ENCODE assay signal across 1 cellular context in the genomic region with DNA sequence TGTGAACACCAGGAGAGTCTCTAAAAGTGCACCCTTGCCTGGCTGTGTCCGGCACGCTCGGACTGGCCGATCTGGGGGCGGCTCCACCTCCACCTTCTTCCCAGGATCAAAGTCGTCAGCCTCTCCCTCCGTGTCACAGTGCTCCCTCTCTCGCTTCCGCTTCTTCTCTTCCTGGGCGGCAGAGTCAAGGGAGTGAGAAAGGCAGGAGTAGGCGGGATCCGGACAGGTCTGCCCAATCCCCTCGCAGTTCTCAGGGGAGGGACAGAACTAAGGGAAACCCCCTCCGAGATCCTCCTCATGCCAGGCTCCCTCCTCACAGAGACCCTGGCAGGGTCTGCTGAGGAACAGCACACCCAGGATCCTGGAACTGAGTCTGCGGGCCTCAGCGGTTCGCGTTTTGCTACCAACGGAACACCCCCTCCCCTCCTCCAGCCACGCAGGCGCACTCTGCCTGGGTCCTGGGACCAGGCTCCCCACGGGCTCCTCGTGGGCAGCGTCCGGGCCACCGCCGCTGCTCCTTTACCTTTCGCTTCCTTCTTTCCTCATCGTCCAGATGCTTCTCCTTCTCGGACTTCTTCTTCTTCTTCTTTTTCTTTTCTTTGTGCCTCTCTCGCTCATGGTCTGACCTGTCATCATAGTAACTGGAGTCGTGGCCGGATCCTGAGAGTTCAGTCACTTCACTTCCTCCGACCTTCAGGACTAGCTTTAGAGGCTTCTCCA.
TF ChIP-seq lines count a peak whose summit lies in the region.

No MANE protein-coding gene starts in this region.

TF ChIP-seq in K562, 482 proteins besides CTCF, POLR2A, EP300 and RAD21 (continued from another document and continues in another):
- TF ChIP-seq, protein P1, sequence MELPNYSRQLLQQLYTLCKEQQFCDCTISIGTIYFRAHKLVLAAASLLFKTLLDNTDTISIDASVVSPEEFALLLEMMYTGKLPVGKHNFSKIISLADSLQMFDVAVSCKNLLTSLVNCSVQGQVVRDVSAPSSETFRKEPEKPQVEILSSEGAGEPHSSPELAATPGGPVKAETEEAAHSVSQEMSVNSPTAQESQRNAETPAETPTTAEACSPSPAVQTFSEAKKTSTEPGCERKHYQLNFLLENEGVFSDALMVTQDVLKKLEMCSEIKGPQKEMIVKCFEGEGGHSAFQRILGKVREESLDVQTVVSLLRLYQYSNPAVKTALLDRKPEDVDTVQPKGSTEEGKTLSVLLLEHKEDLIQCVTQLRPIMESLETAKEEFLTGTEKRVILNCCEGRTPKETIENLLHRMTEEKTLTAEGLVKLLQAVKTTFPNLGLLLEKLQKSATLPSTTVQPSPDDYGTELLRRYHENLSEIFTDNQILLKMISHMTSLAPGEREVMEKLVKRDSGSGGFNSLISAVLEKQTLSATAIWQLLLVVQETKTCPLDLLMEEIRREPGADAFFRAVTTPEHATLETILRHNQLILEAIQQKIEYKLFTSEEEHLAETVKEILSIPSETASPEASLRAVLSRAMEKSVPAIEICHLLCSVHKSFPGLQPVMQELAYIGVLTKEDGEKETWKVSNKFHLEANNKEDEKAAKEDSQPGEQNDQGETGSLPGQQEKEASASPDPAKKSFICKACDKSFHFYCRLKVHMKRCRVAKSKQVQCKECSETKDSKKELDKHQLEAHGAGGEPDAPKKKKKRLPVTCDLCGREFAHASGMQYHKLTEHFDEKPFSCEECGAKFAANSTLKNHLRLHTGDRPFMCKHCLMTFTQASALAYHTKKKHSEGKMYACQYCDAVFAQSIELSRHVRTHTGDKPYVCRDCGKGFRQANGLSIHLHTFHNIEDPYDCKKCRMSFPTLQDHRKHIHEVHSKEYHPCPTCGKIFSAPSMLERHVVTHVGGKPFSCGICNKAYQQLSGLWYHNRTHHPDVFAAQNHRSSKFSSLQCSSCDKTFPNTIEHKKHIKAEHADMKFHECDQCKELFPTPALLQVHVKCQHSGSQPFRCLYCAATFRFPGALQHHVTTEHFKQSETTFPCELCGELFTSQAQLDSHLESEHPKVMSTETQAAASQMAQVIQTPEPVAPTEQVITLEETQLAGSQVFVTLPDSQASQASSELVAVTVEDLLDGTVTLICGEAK (IDR thresholded peaks at IDR 0.05): peak; percentile 56
- TF ChIP-seq, protein P1 (CRISPR knock-in tag; IDR thresholded peaks at IDR 0.05): no peak
- TF ChIP-seq BHLHE40 (IDR thresholded peaks at IDR 0.05; ENCODE audit: low read length) (peak; percentile 18; the same call in 1 of the 2 replicates), TBP (optimal IDR thresholded peaks at IDR 0.05; ENCODE audit: low read depth, low read length) (peak; percentile 48), EP400 (IDR thresholded peaks at IDR 0.05) (peak; percentile 38; the same call in 1 of the 2 replicates), CREM (IDR thresholded peaks at IDR 0.05; ENCODE audit: low read depth) (peak; percentile 64; the same call in 1 of the 2 replicates), ETV1 (tag; conservative IDR thresholded peaks at IDR 0.05; ENCODE audit: low read depth) (peak; percentile 55; the same call in 1 of the 2 replicates), POLR3A (IDR thresholded peaks at IDR 0.05; ENCODE audit: borderline replicate concordance, extremely low read depth, insufficient read depth, insufficient read length) (no peak), EGR1 (conservative IDR thresholded peaks at IDR 0.05) (peak; percentile 75), POLR2AphosphoS5 (IDR thresholded peaks at IDR 0.05; ENCODE audit: control insufficient read depth, insufficient read depth, low read depth, low read length) (peak; percentile 50; the same call in 1 of the 2 replicates), ZNF143 (CRISPR knock-in tag; IDR thresholded peaks at IDR 0.05) (0 out of 2 replicates have a peak, but pooled peaks have one; percentile 18), CBX8 (IDR thresholded peaks at IDR 0.05; ENCODE audit: borderline replicate concordance, extremely low read depth, low read depth, low read length, poor library complexity, severe bottlenecking) (no peak), CXXC5 (CRISPR knock-in tag; IDR thresholded peaks at IDR 0.05) (0 out of 2 replicates have a peak, but pooled peaks have one; percentile 25), POLR2G (IDR thresholded peaks at IDR 0.05; ENCODE audit: low read depth, low read length) (peak; percentile 60; the same call in 1 of the 2 replicates), POLR2B (IDR thresholded peaks at IDR 0.05; ENCODE audit: low read depth, partially characterized antibody) (peak; percentile 63)
- TF ChIP-seq, protein P2, sequence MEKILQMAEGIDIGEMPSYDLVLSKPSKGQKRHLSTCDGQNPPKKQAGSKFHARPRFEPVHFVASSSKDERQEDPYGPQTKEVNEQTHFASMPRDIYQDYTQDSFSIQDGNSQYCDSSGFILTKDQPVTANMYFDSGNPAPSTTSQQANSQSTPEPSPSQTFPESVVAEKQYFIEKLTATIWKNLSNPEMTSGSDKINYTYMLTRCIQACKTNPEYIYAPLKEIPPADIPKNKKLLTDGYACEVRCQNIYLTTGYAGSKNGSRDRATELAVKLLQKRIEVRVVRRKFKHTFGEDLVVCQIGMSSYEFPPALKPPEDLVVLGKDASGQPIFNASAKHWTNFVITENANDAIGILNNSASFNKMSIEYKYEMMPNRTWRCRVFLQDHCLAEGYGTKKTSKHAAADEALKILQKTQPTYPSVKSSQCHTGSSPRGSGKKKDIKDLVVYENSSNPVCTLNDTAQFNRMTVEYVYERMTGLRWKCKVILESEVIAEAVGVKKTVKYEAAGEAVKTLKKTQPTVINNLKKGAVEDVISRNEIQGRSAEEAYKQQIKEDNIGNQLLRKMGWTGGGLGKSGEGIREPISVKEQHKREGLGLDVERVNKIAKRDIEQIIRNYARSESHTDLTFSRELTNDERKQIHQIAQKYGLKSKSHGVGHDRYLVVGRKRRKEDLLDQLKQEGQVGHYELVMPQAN (IDR thresholded peaks at IDR 0.05; ENCODE audit: borderline replicate concordance): peak; percentile 83
- TF ChIP-seq, protein P3, sequence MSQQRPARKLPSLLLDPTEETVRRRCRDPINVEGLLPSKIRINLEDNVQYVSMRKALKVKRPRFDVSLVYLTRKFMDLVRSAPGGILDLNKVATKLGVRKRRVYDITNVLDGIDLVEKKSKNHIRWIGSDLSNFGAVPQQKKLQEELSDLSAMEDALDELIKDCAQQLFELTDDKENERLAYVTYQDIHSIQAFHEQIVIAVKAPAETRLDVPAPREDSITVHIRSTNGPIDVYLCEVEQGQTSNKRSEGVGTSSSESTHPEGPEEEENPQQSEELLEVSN (IDR thresholded peaks at IDR 0.05; ENCODE audit: borderline replicate concordance in 1 of 2, extremely low read depth in 1 of 2, insufficient read depth in 1 of 2, insufficient read length in 1 of 2, low read depth in 1 of 2, low read length in 1 of 2, poor library complexity in 1 of 2, severe bottlenecking in 1 of 2): peak in 1 of 2 experiments; percentile 59
- TF ChIP-seq, protein P4, sequence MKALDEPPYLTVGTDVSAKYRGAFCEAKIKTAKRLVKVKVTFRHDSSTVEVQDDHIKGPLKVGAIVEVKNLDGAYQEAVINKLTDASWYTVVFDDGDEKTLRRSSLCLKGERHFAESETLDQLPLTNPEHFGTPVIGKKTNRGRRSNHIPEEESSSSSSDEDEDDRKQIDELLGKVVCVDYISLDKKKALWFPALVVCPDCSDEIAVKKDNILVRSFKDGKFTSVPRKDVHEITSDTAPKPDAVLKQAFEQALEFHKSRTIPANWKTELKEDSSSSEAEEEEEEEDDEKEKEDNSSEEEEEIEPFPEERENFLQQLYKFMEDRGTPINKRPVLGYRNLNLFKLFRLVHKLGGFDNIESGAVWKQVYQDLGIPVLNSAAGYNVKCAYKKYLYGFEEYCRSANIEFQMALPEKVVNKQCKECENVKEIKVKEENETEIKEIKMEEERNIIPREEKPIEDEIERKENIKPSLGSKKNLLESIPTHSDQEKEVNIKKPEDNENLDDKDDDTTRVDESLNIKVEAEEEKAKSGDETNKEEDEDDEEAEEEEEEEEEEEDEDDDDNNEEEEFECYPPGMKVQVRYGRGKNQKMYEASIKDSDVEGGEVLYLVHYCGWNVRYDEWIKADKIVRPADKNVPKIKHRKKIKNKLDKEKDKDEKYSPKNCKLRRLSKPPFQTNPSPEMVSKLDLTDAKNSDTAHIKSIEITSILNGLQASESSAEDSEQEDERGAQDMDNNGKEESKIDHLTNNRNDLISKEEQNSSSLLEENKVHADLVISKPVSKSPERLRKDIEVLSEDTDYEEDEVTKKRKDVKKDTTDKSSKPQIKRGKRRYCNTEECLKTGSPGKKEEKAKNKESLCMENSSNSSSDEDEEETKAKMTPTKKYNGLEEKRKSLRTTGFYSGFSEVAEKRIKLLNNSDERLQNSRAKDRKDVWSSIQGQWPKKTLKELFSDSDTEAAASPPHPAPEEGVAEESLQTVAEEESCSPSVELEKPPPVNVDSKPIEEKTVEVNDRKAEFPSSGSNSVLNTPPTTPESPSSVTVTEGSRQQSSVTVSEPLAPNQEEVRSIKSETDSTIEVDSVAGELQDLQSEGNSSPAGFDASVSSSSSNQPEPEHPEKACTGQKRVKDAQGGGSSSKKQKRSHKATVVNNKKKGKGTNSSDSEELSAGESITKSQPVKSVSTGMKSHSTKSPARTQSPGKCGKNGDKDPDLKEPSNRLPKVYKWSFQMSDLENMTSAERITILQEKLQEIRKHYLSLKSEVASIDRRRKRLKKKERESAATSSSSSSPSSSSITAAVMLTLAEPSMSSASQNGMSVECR (CRISPR knock-in tag; IDR thresholded peaks at IDR 0.05): peak; percentile 52
- TF ChIP-seq, protein P5, sequence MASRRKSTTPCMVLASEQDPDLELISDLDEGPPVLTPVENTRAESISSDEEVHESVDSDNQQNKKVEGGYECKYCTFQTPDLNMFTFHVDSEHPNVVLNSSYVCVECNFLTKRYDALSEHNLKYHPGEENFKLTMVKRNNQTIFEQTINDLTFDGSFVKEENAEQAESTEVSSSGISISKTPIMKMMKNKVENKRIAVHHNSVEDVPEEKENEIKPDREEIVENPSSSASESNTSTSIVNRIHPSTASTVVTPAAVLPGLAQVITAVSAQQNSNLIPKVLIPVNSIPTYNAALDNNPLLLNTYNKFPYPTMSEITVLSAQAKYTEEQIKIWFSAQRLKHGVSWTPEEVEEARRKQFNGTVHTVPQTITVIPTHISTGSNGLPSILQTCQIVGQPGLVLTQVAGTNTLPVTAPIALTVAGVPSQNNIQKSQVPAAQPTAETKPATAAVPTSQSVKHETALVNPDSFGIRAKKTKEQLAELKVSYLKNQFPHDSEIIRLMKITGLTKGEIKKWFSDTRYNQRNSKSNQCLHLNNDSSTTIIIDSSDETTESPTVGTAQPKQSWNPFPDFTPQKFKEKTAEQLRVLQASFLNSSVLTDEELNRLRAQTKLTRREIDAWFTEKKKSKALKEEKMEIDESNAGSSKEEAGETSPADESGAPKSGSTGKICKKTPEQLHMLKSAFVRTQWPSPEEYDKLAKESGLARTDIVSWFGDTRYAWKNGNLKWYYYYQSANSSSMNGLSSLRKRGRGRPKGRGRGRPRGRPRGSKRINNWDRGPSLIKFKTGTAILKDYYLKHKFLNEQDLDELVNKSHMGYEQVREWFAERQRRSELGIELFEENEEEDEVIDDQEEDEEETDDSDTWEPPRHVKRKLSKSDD (conservative IDR thresholded peaks at IDR 0.05; ENCODE audit: low read length): no peak
- TF ChIP-seq, protein P6, sequence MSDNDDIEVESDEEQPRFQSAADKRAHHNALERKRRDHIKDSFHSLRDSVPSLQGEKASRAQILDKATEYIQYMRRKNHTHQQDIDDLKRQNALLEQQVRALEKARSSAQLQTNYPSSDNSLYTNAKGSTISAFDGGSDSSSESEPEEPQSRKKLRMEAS (CRISPR knock-in tag; IDR thresholded peaks at IDR 0.05): peak; percentile 37
- TF ChIP-seq, protein P7, sequence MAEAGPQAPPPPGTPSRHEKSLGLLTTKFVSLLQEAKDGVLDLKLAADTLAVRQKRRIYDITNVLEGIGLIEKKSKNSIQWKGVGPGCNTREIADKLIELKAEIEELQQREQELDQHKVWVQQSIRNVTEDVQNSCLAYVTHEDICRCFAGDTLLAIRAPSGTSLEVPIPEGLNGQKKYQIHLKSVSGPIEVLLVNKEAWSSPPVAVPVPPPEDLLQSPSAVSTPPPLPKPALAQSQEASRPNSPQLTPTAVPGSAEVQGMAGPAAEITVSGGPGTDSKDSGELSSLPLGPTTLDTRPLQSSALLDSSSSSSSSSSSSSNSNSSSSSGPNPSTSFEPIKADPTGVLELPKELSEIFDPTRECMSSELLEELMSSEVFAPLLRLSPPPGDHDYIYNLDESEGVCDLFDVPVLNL (CRISPR knock-in tag; IDR thresholded peaks at IDR 0.05; ENCODE audit: low read depth): no peak
- TF ChIP-seq, protein P8, sequence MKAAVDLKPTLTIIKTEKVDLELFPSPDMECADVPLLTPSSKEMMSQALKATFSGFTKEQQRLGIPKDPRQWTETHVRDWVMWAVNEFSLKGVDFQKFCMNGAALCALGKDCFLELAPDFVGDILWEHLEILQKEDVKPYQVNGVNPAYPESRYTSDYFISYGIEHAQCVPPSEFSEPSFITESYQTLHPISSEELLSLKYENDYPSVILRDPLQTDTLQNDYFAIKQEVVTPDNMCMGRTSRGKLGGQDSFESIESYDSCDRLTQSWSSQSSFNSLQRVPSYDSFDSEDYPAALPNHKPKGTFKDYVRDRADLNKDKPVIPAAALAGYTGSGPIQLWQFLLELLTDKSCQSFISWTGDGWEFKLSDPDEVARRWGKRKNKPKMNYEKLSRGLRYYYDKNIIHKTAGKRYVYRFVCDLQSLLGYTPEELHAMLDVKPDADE (conservative IDR thresholded peaks at IDR 0.05; ENCODE audit: control insufficient read depth, low read depth, low read length): 0 out of 2 replicates have a peak, but pooled peaks have one; percentile 9
- TF ChIP-seq, protein P9, sequence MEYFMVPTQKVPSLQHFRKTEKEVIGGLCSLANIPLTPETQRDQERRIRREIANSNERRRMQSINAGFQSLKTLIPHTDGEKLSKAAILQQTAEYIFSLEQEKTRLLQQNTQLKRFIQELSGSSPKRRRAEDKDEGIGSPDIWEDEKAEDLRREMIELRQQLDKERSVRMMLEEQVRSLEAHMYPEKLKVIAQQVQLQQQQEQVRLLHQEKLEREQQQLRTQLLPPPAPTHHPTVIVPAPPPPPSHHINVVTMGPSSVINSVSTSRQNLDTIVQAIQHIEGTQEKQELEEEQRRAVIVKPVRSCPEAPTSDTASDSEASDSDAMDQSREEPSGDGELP (CRISPR knock-in tag; IDR thresholded peaks at IDR 0.05; ENCODE audit: borderline replicate concordance): peak; percentile 53; the same call in 1 of the 2 replicates
